18 cellular contexts compared by ENCODE assay signal in genomic region chr2:239182981-239183791, GRCh38.
A peak's percentile ranks its signal among the peaks of the same experiment; 100 is the strongest.
DNase-seq lines count a peak whose midpoint lies in the region; ATAC-seq and TF ChIP-seq lines count a peak whose summit lies in the region.
"Had no signal": no experiment of that assay in that cellular context is flagged by ENCODE, and none has a peak within 500 bp of the region (broad histone marks: within the 10 kb centered on the region; RNA-seq: fewer than 3 reads in every experiment).

No MANE protein-coding gene starts in this region.

- H3K4me3 ChIP-seq in sigmoid colon, result no peak overlapping the region
- H3K4me3 ChIP-seq: ascending aorta, left lung had no signal

- H3K9me3 ChIP-seq in sigmoid colon, result no peaks in the 10 kb centered on the region
- H3K9me3 ChIP-seq: ascending aorta, left lung had no signal

- CTCF ChIA-PET in activated naive CD4-positive, alpha-beta T cell treated with anti-CD3 and anti-CD28 coated beads for 36 hours (lab: Charles Lee), result interaction anchor here (0.7 kb wide), 1 partner anchor 8 kb away, joined by 3 read pairs; no protein-coding TSS in a partner anchor

- H3K27ac Mint-ChIP-seq in activated naive CD4-positive, alpha-beta T cell treated with anti-CD3 and anti-CD28 coated beads for 36 hours, result peak overlapping the region; percentile 36
- H3K27ac Mint-ChIP-seq in brain, result peak overlapping the region in 4 of 5 experiments; percentile 14 to 90 (median 74)
- H3K27ac Mint-ChIP-seq: activated T-helper 2 cell treated with anti-CD3 and anti-CD28 coated beads, Interferon-gamma antibody, Interleukin-2, Interleukin-4, amounts not matched to agents 10 μg/mL and 5 μg/mL and 100 μg/mL, durations not matched to agents 14 hours and 24 hours and 36 hours; T-cell had no signal

- no peaks in the 10 kb centered on the region for H3K4me1 Mint-ChIP-seq in activated naive CD4-positive, alpha-beta T cell treated with anti-CD3 and anti-CD28 coated beads for 36 hours (ENCODE audit: low read depth)
- peaks cover 27% of the 10 kb centered on the region for H3K4me1 Mint-ChIP-seq in brain
- H3K4me1 Mint-ChIP-seq: CD14-positive monocyte had no signal

- WGBS in sigmoid colon, 2 donors, result 93 to 94% methylated on average over 23 of the region's 23 CpGs

- TF ChIP-seq POLR2A in sigmoid colon (IDR thresholded peaks at IDR 0.05), result no peak

- no peak overlapping the region for H3K27ac ChIP-seq in sigmoid colon
- H3K27ac ChIP-seq: ascending aorta, left lung had no signal

- no peak overlapping the region for H3K4me3 Mint-ChIP-seq in activated naive CD4-positive, alpha-beta T cell treated with anti-CD3 and anti-CD28 coated beads for 36 hours
- H3K4me3 Mint-ChIP-seq in brain, result no peak overlapping the region
- H3K4me3 Mint-ChIP-seq: CD14-positive monocyte, T-cell had no signal

- H3K36me3 ChIP-seq in sigmoid colon, result peaks cover 12 to 92% (median 43%) of the 10 kb centered on the region in 4 donors

- peaks cover 2% of the 10 kb centered on the region for H3K9me3 Mint-ChIP-seq in activated naive CD4-positive, alpha-beta T cell treated with anti-CD3 and anti-CD28 coated beads for 36 hours
- peaks cover 0 to 3% (median under 1%) of the 10 kb centered on the region in 5 experiments for H3K9me3 Mint-ChIP-seq in brain
- H3K9me3 Mint-ChIP-seq: activated T-helper 2 cell treated with anti-CD3 and anti-CD28 coated beads, Interferon-gamma antibody, Interleukin-2, Interleukin-4, amounts not matched to agents 10 μg/mL and 5 μg/mL and 100 μg/mL, durations not matched to agents 14 hours and 24 hours and 36 hours; T-cell had no signal

- TF ChIP-seq CTCF in brain (conservative IDR thresholded peaks at IDR 0.05) (no peak), sigmoid colon (IDR thresholded peaks at IDR 0.05) (no peak)

- no peak for ATAC-seq in GM18519 (IDR thresholded peaks at IDR 0.05; ENCODE audit: low FRiP score, unreplicated experiment)
- ATAC-seq: left lung, T-cell had no signal

- peaks cover 34% of the 10 kb centered on the region for H3K36me3 Mint-ChIP-seq in activated naive CD4-positive, alpha-beta T cell treated with anti-CD3 and anti-CD28 coated beads for 36 hours (ENCODE audit: low read depth)
- peaks cover 49% of the 10 kb centered on the region for H3K36me3 Mint-ChIP-seq in brain

- H3K27me3 Mint-ChIP-seq in activated naive CD4-positive, alpha-beta T cell treated with anti-CD3 and anti-CD28 coated beads for 36 hours (ENCODE audit: low read depth), result no peaks in the 10 kb centered on the region
- no peaks in the 10 kb centered on the region for H3K27me3 Mint-ChIP-seq in brain
- H3K27me3 Mint-ChIP-seq: T-cell had no signal

- no peak for TF ChIP-seq EP300 in sigmoid colon (IDR thresholded peaks at IDR 0.05)

- intact Hi-C loops in activated naive CD4-positive, alpha-beta T cell treated with anti-CD3 and anti-CD28 coated beads for 36 hours (cut with micrococcal nuclease), result no loop called here
- intact Hi-C loops in sigmoid colon (cut with DNase I), result no loop called here

- H3K4me1 ChIP-seq in sigmoid colon, result no peaks in the 10 kb centered on the region
- H3K4me1 ChIP-seq: ascending aorta, left lung had no signal

- no peak for DNase-seq in activated naive CD4-positive, alpha-beta T cell treated with anti-CD3 and anti-CD28 coated beads for 36 hours
- no peak for DNase-seq in activated naive CD4-positive, alpha-beta T cell treated with Interleukin-2 at 50 U/mL for 16 hours
- DNase-seq in mesenteric fat pad (ENCODE audit: low spot score), result peak; percentile 84
- peak; percentile 56 for DNase-seq in sigmoid colon
- DNase-seq in stimulated activated CD4-positive, alpha-beta T cell treated with anti-CD3 and anti-CD28 coated beads, Interleukin-4, amount 100 ng/mL, for 4 hours, result no peak
- no peak for DNase-seq in AG20443 (ENCODE audit: low spot score)
- DNase-seq: activated CD4-positive, alpha-beta T cell treated with anti-CD3 and anti-CD28 coated beads for 4 hours; effector CD4-positive, alpha-beta T cell; NCI-H1105 treated with DMSO at 0.1 percent for 48 hours; NCI-H2171 treated with DMSO at 0.1 percent for 48 hours; nucleus accumbens had no signal

- no peaks in the 10 kb centered on the region for H3K27me3 ChIP-seq in sigmoid colon
- H3K27me3 ChIP-seq: ascending aorta, left lung had no signal

Comparison
In these comparisons a context has a peak if more than half of its experiments do, and no peak if none do; other contexts are left out.
1. DNase-seq: peak in mesenteric fat pad (single experiment) and sigmoid colon (single experiment); none in activated naive CD4-positive, alpha-beta T cell treated with anti-CD3 and anti-CD28 coated beads for 36 hours (single experiment), activated naive CD4-positive, alpha-beta T cell treated with Interleukin-2 at 50 U/mL for 16 hours (single experiment), stimulated activated CD4-positive, alpha-beta T cell treated with anti-CD3 and anti-CD28 coated beads, Interleukin-4, amount 100 ng/mL, for 4 hours (0 of 2) and AG20443 (single experiment).